8 cellular contexts compared by ENCODE assay signal in genomic region chr5:91281409-91281808, GRCh38.
A peak's percentile ranks its signal among the peaks of the same experiment; 100 is the strongest.
DNase-seq lines count a peak whose midpoint lies in the region; ATAC-seq and TF ChIP-seq lines count a peak whose summit lies in the region.

No MANE protein-coding gene starts in this region.

- peak overlapping the region in 1 of 3 donors; percentile 70 for H3K4me3 ChIP-seq in breast epithelium

- intact Hi-C loops in breast epithelium (cut with DNase I; ENCODE audit: low total_unique reads) (no loop called here), head of caudate nucleus (cut with DNase I) (loop anchor here (2.0 to 10.0 kb wide), 2 partner anchors 99 to 167 kb away; no protein-coding TSS in a partner anchor)

- no peak for TF ChIP-seq POLR2A in breast epithelium (IDR thresholded peaks at IDR 0.05)

- peak overlapping the region; percentile 90 to 92 for H3K27ac ChIP-seq in breast epithelium

- H3K4me1 ChIP-seq in breast epithelium, result no peaks in the 10 kb centered on the region

- H3K9me3 ChIP-seq in breast epithelium, result peaks cover 0 to 4% of the 10 kb centered on the region in 2 donors

- no peak for TF ChIP-seq CTCF in AG09319 (IDR thresholded peaks at IDR 0.05; ENCODE audit: low read depth, low read length)
- TF ChIP-seq CTCF in breast epithelium (IDR thresholded peaks at IDR 0.05), result no peak

- H3K27me3 ChIP-seq in breast epithelium, result no peaks in the 10 kb centered on the region

- no peak for ATAC-seq in HG03521 (IDR thresholded peaks at IDR 0.05; ENCODE audit: unreplicated experiment)

- DNase-seq in AG09319 (ENCODE audit: extremely low read depth, low read depth) (peak; percentile 73), HPDE6-E6E7 (ENCODE audit: extremely low spot score) (peak; percentile 52), breast epithelium (ENCODE audit: low spot score in 2 of 2) (no peak), myocyte (ENCODE audit: low read depth) (peak; percentile 68), head of caudate nucleus (no peak), middle frontal gyrus (ENCODE audit: extremely low spot score, low spot score) (no peak), HuH-7 (ENCODE audit: low spot score) (no peak)

- H3K36me3 ChIP-seq in breast epithelium, result no peaks in the 10 kb centered on the region

Comparison
In these comparisons a context has a peak if more than half of its experiments do, and no peak if none do; other contexts are left out.
1. DNase-seq: peak in AG09319 (single experiment), HPDE6-E6E7 (single experiment) and myocyte (single experiment); none in breast epithelium (0 of 2), head of caudate nucleus (0 of 42), middle frontal gyrus (single experiment) and HuH-7 (single experiment).